Comparison of ENCODE assay signal across 8 cellular contexts in the genomic region with DNA sequence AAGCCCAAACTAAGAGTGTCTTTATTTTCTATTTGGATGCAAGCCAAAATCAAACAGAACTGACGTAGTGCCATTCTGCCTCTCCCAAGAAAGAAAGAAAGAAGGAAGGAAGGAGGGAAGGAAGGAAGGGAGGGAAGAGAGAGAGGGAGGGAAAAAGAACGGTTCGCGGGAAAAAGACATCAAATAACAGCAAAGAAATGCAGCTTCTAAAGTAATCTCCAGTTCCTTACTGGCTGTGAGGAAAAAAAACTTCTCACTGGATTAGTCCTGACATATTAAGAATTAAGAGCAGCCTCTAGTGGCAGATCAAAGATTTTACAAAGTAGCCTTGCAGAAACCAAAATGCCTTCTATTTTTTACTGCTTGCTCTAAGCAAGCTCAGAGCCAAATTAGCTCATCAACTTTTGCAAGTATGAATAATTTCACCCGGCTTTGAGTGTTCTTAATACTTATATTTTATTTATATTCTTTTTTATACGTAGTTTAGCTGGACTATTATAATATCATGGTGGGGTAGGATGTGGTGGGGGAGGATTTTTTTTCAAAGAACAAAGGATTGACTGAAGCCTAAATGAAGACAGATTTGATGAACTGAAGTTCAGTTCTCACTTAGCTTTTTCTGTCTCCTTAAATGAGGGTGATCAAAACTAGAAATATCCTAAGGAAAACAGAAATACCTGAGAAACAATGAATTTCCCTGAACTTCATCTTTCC. TPM values are rescaled to one million over a fixed set of nuclear protein-coding genes. Genes with fewer than 3 reads are reported as not detected.
DNase-seq lines count a peak whose midpoint lies in the region; ATAC-seq and TF ChIP-seq lines count a peak whose summit lies in the region.

No MANE protein-coding gene starts in this region.

- H3K36me3 ChIP-seq in neural progenitor cell: no peaks in the 10 kb centered on the region

- no peaks in the 10 kb centered on the region for H3F3A ChIP-seq in neural progenitor cell (ENCODE audit: low read depth)

- H3K4me1 Mint-ChIP-seq in neural progenitor cell: no peaks in the 10 kb centered on the region

- no peaks in the 10 kb centered on the region for H3K36me3 Mint-ChIP-seq in neural progenitor cell

- H3K4me2 ChIP-seq in neural progenitor cell: no peak overlapping the region

- H3K9me3 ChIP-seq in neural progenitor cell (ENCODE audit: low read depth): no peaks in the 10 kb centered on the region

- no peak overlapping the region for H3K4me3 ChIP-seq in GM12865 (ENCODE audit: low read depth, low read length)
- peak overlapping the region in 25 of 59 donors; percentile 2 to 44 (median 25) for H3K4me3 ChIP-seq in dorsolateral prefrontal cortex
- H3K4me3 ChIP-seq in neural progenitor cell: no peak overlapping the region

- no peaks in the 10 kb centered on the region for H3K79me2 ChIP-seq in neural progenitor cell (ENCODE audit: low read depth)

- H3K9ac ChIP-seq in neural progenitor cell: no peak overlapping the region

- intact Hi-C loops in dorsolateral prefrontal cortex (cut with DNase I) (no loop called here), posterior cingulate gyrus (cut with DNase I) (no loop called here)

- H3K27me3 ChIP-seq in dorsolateral prefrontal cortex: peaks cover 0 to 11% (median 0%) of the 10 kb centered on the region in 45 donors
- H3K27me3 ChIP-seq in neural progenitor cell: no peaks in the 10 kb centered on the region

- no peak overlapping the region for H3K4me3 Mint-ChIP-seq in neural progenitor cell

- peaks cover 3% of the 10 kb centered on the region for H3K9me3 Mint-ChIP-seq in neural progenitor cell

- ATAC-seq in HG03175 (IDR thresholded peaks at IDR 0.05; ENCODE audit: unreplicated experiment) (no peak), HG02571 (IDR thresholded peaks at IDR 0.05; ENCODE audit: unreplicated experiment) (no peak)

- no peak overlapping the region for H3K27ac Mint-ChIP-seq in neural progenitor cell

- H2AFZ ChIP-seq in neural progenitor cell (replicated peaks): peak overlapping the region; percentile 76

- no peaks in the 10 kb centered on the region for H3K4me1 ChIP-seq in neural progenitor cell

- TF ChIP-seq CTCF in GM12865 (IDR thresholded peaks at IDR 0.05; ENCODE audit: insufficient read depth, low read depth, low read length, missing control alignments) (peak; percentile 23), dorsolateral prefrontal cortex (IDR thresholded peaks at IDR 0.05 in 54 of 56, conservative IDR thresholded peaks at IDR 0.05 in 2 of 56; ENCODE audit: low read depth in 1 of 56, partially characterized antibody in 56 of 56) (peak in 53 of 56 donors; percentile 25 to 62 (median 45)), neural progenitor cell (IDR thresholded peaks at IDR 0.05) (peak; percentile 57)

- no peaks in the 10 kb centered on the region for H3K27me3 Mint-ChIP-seq in neural progenitor cell (ENCODE audit: insufficient read depth, low read depth)

- DNase-seq in GM12865 (ENCODE audit: low read depth) (peak; percentile 8), NCI-H526 treated with DMSO at 0.1 percent for 48 hours (lab: John Stamatoyannopoulos, UW) (peak; percentile 24), dorsolateral prefrontal cortex (no peak), neural progenitor cell (ENCODE audit: low spot score) (peak; percentile 42), GM19240 (ENCODE audit: insufficient read length, low spot score) (no peak), posterior cingulate gyrus (no peak)

- H3K27ac ChIP-seq in dorsolateral prefrontal cortex (no peak overlapping the region), neural progenitor cell (no peak overlapping the region)

- H4K20me1 ChIP-seq in neural progenitor cell (ENCODE audit: low read depth): no peaks in the 10 kb centered on the region

RNA-seq across cellular contexts. Expression of a gene that starts 36.6 kb away (rescaled TPM):
- total RNA-seq in dorsolateral prefrontal cortex: not detected
- 0.59 and 1.6 TPM in 2 replicates for total RNA-seq in neural progenitor cell (ENCODE audit: low replicate concordance)

Comparison
In these comparisons a context has a peak if more than half of its experiments do, and no peak if none do; other contexts are left out.
1. DNase-seq: peak in GM12865 (single experiment), NCI-H526 treated with DMSO at 0.1 percent for 48 hours (single experiment) and neural progenitor cell (single experiment); none in dorsolateral prefrontal cortex (0 of 10), GM19240 (single experiment) and posterior cingulate gyrus (0 of 10).
2. Peak in every context shown above with its lines, with median percentiles within 50 percentile points of each other: CTCF ChIP-seq.